ENCODE assay signal across 13 cellular contexts in genomic region chr3:27507515-27508266, GRCh38. TPM values are rescaled to one million over a fixed set of nuclear protein-coding genes. Genes with fewer than 3 reads are reported as not detected.
DNase-seq lines count a peak whose midpoint lies in the region; ATAC-seq and TF ChIP-seq lines count a peak whose summit lies in the region.
"Had no signal": no experiment of that assay in that cellular context is flagged by ENCODE, and none has a peak within 500 bp of the region (broad histone marks: within the 10 kb centered on the region; RNA-seq: fewer than 3 reads in every experiment).

No MANE protein-coding gene starts in this region.

- no peaks in the 10 kb centered on the region for H3K27me3 Mint-ChIP-seq in WTC11 (ENCODE audit: low read depth)
- H3K27me3 Mint-ChIP-seq: activated CD4-positive, alpha-beta T cell treated with anti-CD3 and anti-CD28 coated beads for 36 hours had no signal

- H3K4me3 ChIP-seq in body of pancreas (no peak overlapping the region), mucosa of descending colon (no peak overlapping the region), SK-N-SH (ENCODE audit: low read depth in 2 of 2, low read length in 1 of 2) (no peak overlapping the region)

- intact Hi-C loops in body of pancreas (cut with DNase I): no loop called here
- intact Hi-C loops in mucosa of descending colon (cut with DNase I, micrococcal nuclease): no loop called here

- H4K20me1 ChIP-seq in SK-N-SH (ENCODE audit: insufficient read depth): no peaks in the 10 kb centered on the region

- no peak overlapping the region for H3K4me2 ChIP-seq in SK-N-SH

- no peak overlapping the region for H2AFZ ChIP-seq in SK-N-SH (ENCODE audit: low read depth)

- no peak overlapping the region for H3K4me3 Mint-ChIP-seq in WTC11
- H3K4me3 Mint-ChIP-seq: activated CD4-positive, alpha-beta T cell treated with anti-CD3 and anti-CD28 coated beads for 36 hours had no signal

- H3K79me2 ChIP-seq in SK-N-SH (ENCODE audit: insufficient read depth): no peaks in the 10 kb centered on the region

- H3K9ac ChIP-seq in SK-N-SH: no peak overlapping the region

- peaks cover 12% of the 10 kb centered on the region for H3K4me1 Mint-ChIP-seq in WTC11
- H3K4me1 Mint-ChIP-seq: activated CD4-positive, alpha-beta T cell treated with anti-CD3 and anti-CD28 coated beads for 36 hours had no signal

- no peaks in the 10 kb centered on the region for H3K4me1 ChIP-seq in body of pancreas
- no peaks in the 10 kb centered on the region for H3K4me1 ChIP-seq in mucosa of descending colon (ENCODE audit: low read depth)
- no peaks in the 10 kb centered on the region for H3K4me1 ChIP-seq in SK-N-SH (ENCODE audit: control insufficient read depth in 1 of 2, insufficient read depth in 2 of 2, low read depth in 1 of 2, low read length in 1 of 2)

- H3K27me3 ChIP-seq in body of pancreas (no peaks in the 10 kb centered on the region), SK-N-SH (ENCODE audit: insufficient read depth) (no peaks in the 10 kb centered on the region)

- peaks cover 13% of the 10 kb centered on the region for H3F3A ChIP-seq in SK-N-SH (replicated peaks; ENCODE audit: insufficient read depth)

- no peaks in the 10 kb centered on the region for H3K9me3 Mint-ChIP-seq in WTC11

- DNase-seq in DMS53 (lab: John Stamatoyannopoulos, UW) (peak; percentile 57), NCI-H146 treated with DMSO at 0.1 percent for 48 hours (lab: John Stamatoyannopoulos, UW; ENCODE audit: unreplicated experiment) (peak; percentile 26), body of pancreas (peak in 3 of 4 donors; percentile 23 to 61 (median 58)), mucosa of descending colon (peak in 1 of 3 donors; percentile 32), WTC11 (ENCODE audit: low spot score) (no peak), SK-N-SH (no peak), NOMO-1 treated with dmso at 0.1 percent for 144 hours (lab: John Stamatoyannopoulos, UW; ENCODE audit: unreplicated experiment) (no peak)
- DNase-seq: activated CD4-positive, alpha-beta T cell treated with anti-CD3 and anti-CD28 coated beads for 36 hours; midbrain; NCI-H1092 treated with DMSO at 0.1 percent for 48 hours; posterior cingulate gyrus; stimulated activated CD4-positive, alpha-beta T cell treated with anti-CD3 and anti-CD28 coated beads, Interleukin-1b, Interleukin-23, amount 100 ng/mL, for 48 hours had no signal

- CTCF ChIA-PET in WTC11 (lab: Charles Lee): no interaction called here
- CTCF ChIA-PET in SK-N-SH (lab: Yijun Ruan, JAX): interaction anchor here (1.0 to 1.3 kb wide), 2 partner anchors 19 to 76 kb away, joined by 3 to 5 read pairs; no protein-coding TSS in a partner anchor

- H3K27ac ChIP-seq in body of pancreas (peak overlapping the region in 1 of 4 donors; percentile 25), SK-N-SH (ENCODE audit: low read depth in 2 of 2, low read length in 1 of 2) (no peak overlapping the region)

- no peak for TF ChIP-seq POLR2A in body of pancreas (IDR thresholded peaks at IDR 0.05)

- 48 to 50% methylated on average over 2 of the region's 2 CpGs for WGBS in body of pancreas, 2 donors
- 53% methylated on average over 1 of the region's 2 CpGs for WGBS in SK-N-SH (ENCODE audit: low lambda C conversion rate)

- H3K9me2 ChIP-seq in SK-N-SH: no peaks in the 10 kb centered on the region

- TF ChIP-seq RAD21 in SK-N-SH (IDR thresholded peaks at IDR 0.05; ENCODE audit: low read length): no peak

- no peak for ATAC-seq in body of pancreas
- ATAC-seq in mucosa of descending colon: peak; percentile 66
- ATAC-seq in WTC11: no peak
- ATAC-seq in HG03039 (IDR thresholded peaks at IDR 0.05; ENCODE audit: unreplicated experiment): no peak
- ATAC-seq: activated CD4-positive, alpha-beta T cell treated with anti-CD3 and anti-CD28 coated beads for 36 hours had no signal

- no peak overlapping the region for H3K27ac Mint-ChIP-seq in WTC11
- H3K27ac Mint-ChIP-seq: activated CD4-positive, alpha-beta T cell treated with anti-CD3 and anti-CD28 coated beads for 36 hours had no signal

- no peaks in the 10 kb centered on the region for H3K36me3 Mint-ChIP-seq in WTC11

- H3K36me3 ChIP-seq in body of pancreas (replicated peaks in 1 of 2; ENCODE audit: insufficient read depth in 1 of 2, low read depth in 2 of 2) (no peaks in the 10 kb centered on the region), mucosa of descending colon (ENCODE audit: low read depth) (no peaks in the 10 kb centered on the region), SK-N-SH (replicated peaks in 1 of 2; ENCODE audit: control insufficient read depth in 1 of 2, insufficient read depth in 2 of 2, low read length in 1 of 2) (no peaks in the 10 kb centered on the region)

- TF ChIP-seq CTCF in body of pancreas (IDR thresholded peaks at IDR 0.05) (no peak), mucosa of descending colon (IDR thresholded peaks at IDR 0.05) (no peak), WTC11 (IDR thresholded peaks at IDR 0.05) (no peak), SK-N-SH (IDR thresholded peaks at IDR 0.05) (no peak)

- no peaks in the 10 kb centered on the region for H3K9me3 ChIP-seq in body of pancreas
- H3K9me3 ChIP-seq in mucosa of descending colon: no peaks in the 10 kb centered on the region
- H3K9me3 ChIP-seq in SK-N-SH: no peaks in the 10 kb centered on the region

- TF ChIP-seq EP300 in SK-N-SH (IDR thresholded peaks at IDR 0.05; ENCODE audit: borderline replicate concordance in 1 of 2, low read depth in 1 of 2, low read length in 1 of 2): no peak

- POLR2A ChIA-PET in WTC11 (lab: Charles Lee) (no interaction called here), SK-N-SH (lab: Yijun Ruan, JAX) (no interaction called here)

TF ChIP-seq in WTC11, 78 proteins besides CTCF, POLR2A, EP300 and RAD21 (continues in another document):
- TF ChIP-seq NR1H2 (CRISPR knock-in tag; IDR thresholded peaks at IDR 0.05) (no peak), OVOL2 (CRISPR knock-in tag; IDR thresholded peaks at IDR 0.05; ENCODE audit: borderline replicate concordance) (no peak), TCF7 (CRISPR knock-in tag; IDR thresholded peaks at IDR 0.05; ENCODE audit: low read depth) (no peak), NR2C2 (CRISPR knock-in tag; IDR thresholded peaks at IDR 0.05) (no peak), GTF2I (CRISPR knock-in tag; conservative IDR thresholded peaks at IDR 0.05) (no peak), ZNF121 (CRISPR knock-in tag; IDR thresholded peaks at IDR 0.05) (no peak), FOXK1 (CRISPR knock-in tag; IDR thresholded peaks at IDR 0.05) (no peak)

TF ChIP-seq in SK-N-SH, 30 proteins besides CTCF, POLR2A, EP300 and RAD21:
- TF ChIP-seq CHD2 (IDR thresholded peaks at IDR 0.05; ENCODE audit: low read length, partially characterized antibody) (no peak), ELF1 (IDR thresholded peaks at IDR 0.05) (no peak), SMC3 (IDR thresholded peaks at IDR 0.05; ENCODE audit: low read depth, low read length) (no peak), TAF1 (IDR thresholded peaks at IDR 0.05; ENCODE audit: borderline replicate concordance, low read depth, low read length) (no peak), JUND (IDR thresholded peaks at IDR 0.05) (no peak), NFIC (IDR thresholded peaks at IDR 0.05; ENCODE audit: borderline replicate concordance) (no peak), RXRA (IDR thresholded peaks at IDR 0.05; ENCODE audit: borderline replicate concordance, low read depth) (no peak), GATA2 (CRISPR knock-in tag; IDR thresholded peaks at IDR 0.05) (no peak), FOXJ3 (CRISPR knock-in tag; IDR thresholded peaks at IDR 0.05) (no peak), FOSL2 (IDR thresholded peaks at IDR 0.05; ENCODE audit: borderline replicate concordance, low read depth) (no peak), FOXM1 (IDR thresholded peaks at IDR 0.05; ENCODE audit: low read depth) (no peak), POLR2AphosphoS5 (IDR thresholded peaks at IDR 0.05; ENCODE audit: low read depth, low read length) (no peak), MXI1 (IDR thresholded peaks at IDR 0.05; ENCODE audit: low read depth, low read length) (no peak), SIN3A (IDR thresholded peaks at IDR 0.05; ENCODE audit: borderline replicate concordance, low read depth, low read length) (no peak)
- TF ChIP-seq, protein P1, sequence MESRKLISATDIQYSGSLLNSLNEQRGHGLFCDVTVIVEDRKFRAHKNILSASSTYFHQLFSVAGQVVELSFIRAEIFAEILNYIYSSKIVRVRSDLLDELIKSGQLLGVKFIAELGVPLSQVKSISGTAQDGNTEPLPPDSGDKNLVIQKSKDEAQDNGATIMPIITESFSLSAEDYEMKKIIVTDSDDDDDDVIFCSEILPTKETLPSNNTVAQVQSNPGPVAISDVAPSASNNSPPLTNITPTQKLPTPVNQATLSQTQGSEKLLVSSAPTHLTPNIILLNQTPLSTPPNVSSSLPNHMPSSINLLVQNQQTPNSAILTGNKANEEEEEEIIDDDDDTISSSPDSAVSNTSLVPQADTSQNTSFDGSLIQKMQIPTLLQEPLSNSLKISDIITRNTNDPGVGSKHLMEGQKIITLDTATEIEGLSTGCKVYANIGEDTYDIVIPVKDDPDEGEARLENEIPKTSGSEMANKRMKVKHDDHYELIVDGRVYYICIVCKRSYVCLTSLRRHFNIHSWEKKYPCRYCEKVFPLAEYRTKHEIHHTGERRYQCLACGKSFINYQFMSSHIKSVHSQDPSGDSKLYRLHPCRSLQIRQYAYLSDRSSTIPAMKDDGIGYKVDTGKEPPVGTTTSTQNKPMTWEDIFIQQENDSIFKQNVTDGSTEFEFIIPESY (IDR thresholded peaks at IDR 0.05; ENCODE audit: borderline replicate concordance, low read depth): no peak
TF ChIP-seq in SK-N-SH: peak in this region for 0.

RNA-seq across cellular contexts. Expression of gene SLC4A7, which starts 23.5 kb away (rescaled TPM):
- total RNA-seq in body of pancreas: 10 to 100 TPM; 10.1 to 12.9 TPM
- total RNA-seq in mucosa of descending colon: 10 to 100 TPM; 21.2 to 43.3 (median 22.7) TPM
- 87.0 to 93.7 TPM (median 90.8 TPM) in 3 replicates for total RNA-seq in WTC11 (2021)
- polyA plus RNA-seq in SK-N-SH (2012; rRNA removed): 3.9 and 5.9 TPM in 2 replicates
- 4.3 and 4.8 TPM in 2 replicates for polyA plus RNA-seq in SK-N-SH (2012; cell fraction: cytosol; rRNA removed)
- polyA plus RNA-seq in SK-N-SH (2012; cell fraction: nucleus; rRNA removed): 7.9 and 18.4 TPM in 2 replicates

Comparison
In these comparisons a context has a peak if more than half of its experiments do, and no peak if none do; other contexts are left out.
1. DNase-seq: peak in DMS53 (single experiment), NCI-H146 treated with DMSO at 0.1 percent for 48 hours (single experiment) and body of pancreas (3 of 4); none in WTC11 (single experiment), SK-N-SH (single experiment) and NOMO-1 treated with dmso at 0.1 percent for 144 hours (single experiment).